8 cellular contexts compared by ENCODE assay signal in genomic region chr7:130894146-130895005, GRCh38.
DNase-seq lines count a peak whose midpoint lies in the region; ATAC-seq and TF ChIP-seq lines count a peak whose summit lies in the region.

No MANE protein-coding gene starts in this region.

- ATAC-seq in HG03342 (IDR thresholded peaks at IDR 0.05; ENCODE audit: unreplicated experiment), result no peak

- H3K36me3 ChIP-seq in mammary epithelial cell (ENCODE audit: insufficient read depth, low read length), result peaks cover 36% of the 10 kb centered on the region

- CTCF ChIA-PET in mammary epithelial cell (lab: Charles Lee; ENCODE audit: low non-redundant PET), result no interaction called here

- H2AFZ ChIP-seq in mammary epithelial cell (ENCODE audit: low read depth, low read length), result no peak overlapping the region

- H3K9me3 ChIP-seq in mammary epithelial cell (replicated peaks; ENCODE audit: insufficient read depth, low read length), result no peaks in the 10 kb centered on the region

- dilution Hi-C loops in mammary epithelial cell (cut with HindIII; ENCODE audit: low sequenced_read_pairs), result no loop called here

- in situ Hi-C loops in mammary epithelial cell (cut with MboI; ENCODE audit: low sequenced_read_pairs in 2 of 2), result loop anchor here in 1 of 2 donors (10.0 kb wide), 1 partner anchor 150 kb away; no protein-coding TSS in a partner anchor

- BruUV-seq in mammary epithelial cell (replicated peaks; lab: Mats Ljungman, UMichigan), result no TSS peak

- peaks cover 3% of the 10 kb centered on the region for H4K20me1 ChIP-seq in mammary epithelial cell (ENCODE audit: insufficient read depth, low read length)

- 23% methylated on average over 11 of the region's 14 CpGs for WGBS in mammary epithelial cell (ENCODE audit: low coverage, missing lambda C conversion rate)

- H3K4me1 ChIP-seq in mammary epithelial cell (ENCODE audit: insufficient read depth, low read length), result peaks cover 76% of the 10 kb centered on the region

- H3K9ac ChIP-seq in mammary epithelial cell (ENCODE audit: insufficient read depth, low read length), result peak overlapping the region; percentile 38

- intact Hi-C loops in mammary epithelial cell (cut with micrococcal nuclease), result no loop called here

- TF ChIP-seq CTCF in mammary epithelial cell (conservative IDR thresholded peaks at IDR 0.05 in 1 of 2, IDR thresholded peaks at IDR 0.05 in 1 of 2; ENCODE audit: extremely low read depth in 1 of 2, insufficient read depth in 1 of 2, low read depth in 1 of 2, low read length in 2 of 2), result no peak

- H3K27ac ChIP-seq in mammary epithelial cell (ENCODE audit: insufficient read depth, low read depth, low read length), result peak overlapping the region; percentile 49

- H3K27me3 ChIP-seq in mammary epithelial cell (ENCODE audit: insufficient read depth, low read length), result no peaks in the 10 kb centered on the region

- H3K4me2 ChIP-seq in mammary epithelial cell (ENCODE audit: insufficient read depth, low read depth, low read length), result peak overlapping the region; percentile 2

- no peak overlapping the region for H3K4me3 ChIP-seq in mammary epithelial cell (replicated peaks in 1 of 3; ENCODE audit: insufficient read depth in 1 of 3, low read depth in 2 of 3, low read length in 3 of 3)

- peaks cover 94% of the 10 kb centered on the region for H3K79me2 ChIP-seq in mammary epithelial cell (ENCODE audit: insufficient read depth, low read length)

- DNase-seq in DMS 273 (lab: John Stamatoyannopoulos, UW; ENCODE audit: unreplicated experiment) (peak; percentile 85), NCI-H226 (peak; percentile 84), mammary epithelial cell (peak; percentile 79), medulla oblongata (ENCODE audit: extremely low spot score) (peak; percentile 46), inferior parietal cortex (ENCODE audit: extremely low spot score) (no peak), midbrain (lab: John Stamatoyannopoulos, UW) (no peak), GOT3 (lab: John Stamatoyannopoulos, UW) (no peak)

Comparison
In these comparisons a context has a peak if more than half of its experiments do, and no peak if none do; other contexts are left out.
1. DNase-seq: peak in DMS 273 (single experiment), NCI-H226 (single experiment), mammary epithelial cell (single experiment) and medulla oblongata (single experiment); none in inferior parietal cortex (single experiment), midbrain (single experiment) and GOT3 (single experiment).